ENCODE assay signal across 8 cellular contexts in genomic region chr9:93132287-93132927, GRCh38. TPM values are rescaled to one million over a fixed set of nuclear protein-coding genes. Genes with fewer than 3 reads are reported as not detected.
A peak's percentile ranks its signal among the peaks of the same experiment; 100 is the strongest.
DNase-seq lines count a peak whose midpoint lies in the region; ATAC-seq and TF ChIP-seq lines count a peak whose summit lies in the region.

No MANE protein-coding gene starts in this region.

- 0 out of 2 replicates have a peak, but pooled peaks cover 3% of the 10 kb centered on the region for H3K36me3 ChIP-seq in SJSA1

- peaks cover 31% of the 10 kb centered on the region for H3K4me1 Mint-ChIP-seq in nephron

- H3K9me3 Mint-ChIP-seq in nephron = no peaks in the 10 kb centered on the region

- H3K4me3 Mint-ChIP-seq in nephron = peak overlapping the region; percentile 85 to 90 (median 89)

- ATAC-seq in GM18907 (IDR thresholded peaks at IDR 0.05; ENCODE audit: unreplicated experiment) (no peak), GM18519 (IDR thresholded peaks at IDR 0.05; ENCODE audit: low FRiP score, unreplicated experiment) (no peak)

- H3K4me1 ChIP-seq in SJSA1 (replicated peaks) = peaks cover 46% of the 10 kb centered on the region

- peak overlapping the region; percentile 57 for H3K27ac ChIP-seq in SJSA1

- H3K4me3 ChIP-seq in SJSA1 = peak overlapping the region; percentile 72

- peak overlapping the region; percentile 75 to 93 (median 92) for H3K27ac Mint-ChIP-seq in nephron

- H3K9me3 ChIP-seq in SJSA1 (replicated peaks) = peaks cover 3% of the 10 kb centered on the region; the same call in 1 of the 2 replicates

- peaks cover 5% of the 10 kb centered on the region for H3K27me3 Mint-ChIP-seq in nephron (ENCODE audit: low read depth)

- DNase-seq in EL (peak; percentile 75), SJSA1 (ENCODE audit: low read depth in 1 of 2, low spot score in 2 of 2) (no peak), fibroblast of gingiva (ENCODE audit: low read depth) (peak; percentile 81), dermis blood vessel endothelial cell (no peak), NCI-H774 (lab: John Stamatoyannopoulos, UW) (no peak)

- no peaks in the 10 kb centered on the region for H3K36me3 Mint-ChIP-seq in nephron (ENCODE audit: low read depth)

- no peaks in the 10 kb centered on the region for H3K27me3 ChIP-seq in SJSA1 (replicated peaks)

- TF ChIP-seq CTCF in nephron (IDR thresholded peaks at IDR 0.05; ENCODE audit: unreplicated experiment in 3 of 3) = no peak

RNA-seq across cellular contexts. Expression of gene NINJ1, which starts 1.6 kb away (rescaled TPM):
- 24.2 and 34.8 TPM in 2 replicates for total RNA-seq in SJSA1 (2014; rRNA removed; shearing (Covaris generic))
- total RNA-seq in dermis blood vessel endothelial cell = 35.4 and 52.0 TPM in 2 replicates

RNA-seq across cellular contexts. Expression of gene CARD19, which starts 36.4 kb away (rescaled TPM):
- 33.3 and 41.5 TPM in 2 replicates for total RNA-seq in SJSA1 (2014; rRNA removed; shearing (Covaris generic))
- total RNA-seq in dermis blood vessel endothelial cell = 70.2 and 74.4 TPM in 2 replicates

RNA-seq across cellular contexts. Expression of gene WNK2, which starts 51.5 kb away (rescaled TPM):
- total RNA-seq in SJSA1 (2014; rRNA removed; shearing (Covaris generic)) = not detected in 2 replicates
- total RNA-seq in dermis blood vessel endothelial cell = not detected in 2 replicates

Comparison
In these comparisons a context has a peak if more than half of its experiments do, and no peak if none do; other contexts are left out.
1. DNase-seq: peak in EL (single experiment) and fibroblast of gingiva (single experiment); none in SJSA1 (0 of 2), dermis blood vessel endothelial cell (single experiment) and NCI-H774 (single experiment).